In genomic region chr1:154551474-154551873, GRCh38 we compare ENCODE assay signal across 26 cellular contexts. TPM values are rescaled to one million over a fixed set of nuclear protein-coding genes. Genes with fewer than 3 reads are reported as not detected.
A peak's percentile ranks its signal among the peaks of the same experiment; 100 is the strongest.
DNase-seq lines count a peak whose midpoint lies in the region; ATAC-seq, FAIRE-seq and TF ChIP-seq lines count a peak whose summit lies in the region.
"Had no signal": no experiment of that assay in that cellular context is flagged by ENCODE, and none has a peak within 500 bp of the region (broad histone marks: within the 10 kb centered on the region; RNA-seq: fewer than 3 reads in every experiment).

No MANE protein-coding gene starts in this region.

- peaks cover 42% of the 10 kb centered on the region for H3K36me3 ChIP-seq in MM.1S (replicated peaks; ENCODE audit: insufficient read depth, low read length)
- peaks cover 78% of the 10 kb centered on the region for H3K36me3 ChIP-seq in K562 (ENCODE audit: control insufficient read depth, insufficient read depth, low read length)
- H3K36me3 ChIP-seq in esophagus squamous epithelium = peaks cover 45 to 78% (median 61%) of the 10 kb centered on the region in 3 donors
- H3K36me3 ChIP-seq in thyroid gland = peaks cover 66 to 68% of the 10 kb centered on the region in 2 donors

- TF ChIP-seq EP300 in K562 (IDR thresholded peaks at IDR 0.05; ENCODE audit: low read length) = no peak

- H3K27ac ChIP-seq in MM.1S (ENCODE audit: low read length) = no peak overlapping the region; the same call in 1 of the 2 replicates
- H3K27ac ChIP-seq in K562 (ENCODE audit: extremely low read depth, low read depth, low read length) = no peak overlapping the region
- peak overlapping the region in 3 of 4 donors; percentile 53 to 75 (median 64) for H3K27ac ChIP-seq in esophagus squamous epithelium
- H3K27ac ChIP-seq in thyroid gland = peak overlapping the region in 2 of 3 donors; percentile 15 to 38
- H3K27ac ChIP-seq: A549, SJCRH30 had no signal

- in situ Hi-C loops in K562 (cut with MboI) = no loop called here

- POLR2A ChIA-PET in K562 (lab: Yijun Ruan, JAX) = no interaction called here

- peak overlapping the region; percentile 22; the same call in 1 of the 2 replicates for H3K4me2 ChIP-seq in MM.1S (ENCODE audit: low read depth, low read length)
- no peak overlapping the region for H3K4me2 ChIP-seq in K562 (ENCODE audit: insufficient read depth, low read length)
- H3K4me2 ChIP-seq: A549 had no signal

- H3K9me1 ChIP-seq in K562 (ENCODE audit: control insufficient read depth, insufficient read depth, low read length) = no peaks in the 10 kb centered on the region

- 0 out of 2 replicates have a peak, but pooled peaks cover 10% of the 10 kb centered on the region for H4K20me1 ChIP-seq in MM.1S (ENCODE audit: insufficient read depth, low read length)
- peaks cover 8% of the 10 kb centered on the region; the same call in 1 of the 2 replicates for H4K20me1 ChIP-seq in K562 (replicated peaks; ENCODE audit: control insufficient read depth, insufficient read depth, low read length)

- whole genome bisulfite sequencing in K562 (ENCODE audit: insufficient coverage, low coverage, missing lambda C conversion rate) = 97% methylated on average over 4 of the region's 4 CpGs
- WGBS in esophagus squamous epithelium, 2 donors = 87% methylated on average over 3 of the region's 4 CpGs; no CpG with 5 or more reads in 1 of the 2 donors
- 48% methylated on average over 3 of the region's 4 CpGs; no CpG with 5 or more reads in 1 of the 2 donors for WGBS in thyroid gland, 2 donors

- CTCF ChIA-PET in K562 (lab: Yijun Ruan, JAX; ENCODE audit: low intra/inter-chr PET ratio) = no interaction called here

- TF ChIP-seq RAD21 in K562 (CRISPR knock-in tag; conservative IDR thresholded peaks at IDR 0.05 in 1 of 2, IDR thresholded peaks at IDR 0.05 in 1 of 2) = no peak

- H3K79me2 ChIP-seq in MM.1S (ENCODE audit: low read length) (peaks cover 26% of the 10 kb centered on the region), K562 (ENCODE audit: control insufficient read depth, insufficient read depth, low read length) (peaks cover 9% of the 10 kb centered on the region)

- FAIRE-seq in K562 (lab: Jason Lieb, UNC) (no peak), urothelium cell line (lab: Jason Lieb, UNC) (no peak)
- FAIRE-seq: A549, G401.6, H1, HTR-8/SVneo had no signal

- H3K4me3 ChIP-seq in MM.1S (ENCODE audit: low read length) = no peak overlapping the region
- no peak overlapping the region for H3K4me3 ChIP-seq in K562
- no peak overlapping the region for H3K4me3 ChIP-seq in esophagus squamous epithelium
- no peak overlapping the region for H3K4me3 ChIP-seq in thyroid gland (replicated peaks in 1 of 3)
- H3K4me3 ChIP-seq: A549, SJCRH30 had no signal

- H3K4me1 ChIP-seq in MM.1S (ENCODE audit: low read length) = peaks cover 21% of the 10 kb centered on the region
- peaks cover 0 to under 1% of the 10 kb centered on the region in 2 experiments; a peak in 2 of 5 replicates for H3K4me1 ChIP-seq in K562 (replicated peaks in 1 of 2; ENCODE audit: control insufficient read depth in 2 of 2, insufficient read depth in 2 of 2, low read length in 2 of 2)
- H3K4me1 ChIP-seq in esophagus squamous epithelium = peaks cover 18 to 85% (median 19%) of the 10 kb centered on the region in 3 donors
- H3K4me1 ChIP-seq in thyroid gland = peaks cover 15 to 24% of the 10 kb centered on the region in 2 donors

- no peak overlapping the region for H2AFZ ChIP-seq in MM.1S (ENCODE audit: low read length)
- no peak overlapping the region for H2AFZ ChIP-seq in K562 (ENCODE audit: low read depth, low read length)

- no peaks in the 10 kb centered on the region for H3K9me2 ChIP-seq in MM.1S (replicated peaks; ENCODE audit: insufficient read depth, low read length)

- ATAC-seq in K562 = no peak
- ATAC-seq: A549, Right ventricle myocardium inferior had no signal

- H3K9ac ChIP-seq in MM.1S (ENCODE audit: low read length) (no peak overlapping the region), K562 (ENCODE audit: insufficient read depth in 1 of 2, low read depth in 2 of 2, low read length in 2 of 2) (no peak overlapping the region)

- H3K27me3 ChIP-seq in MM.1S (replicated peaks; ENCODE audit: insufficient read depth, low read length) = no peaks in the 10 kb centered on the region
- H3K27me3 ChIP-seq in K562 (ENCODE audit: control insufficient read depth in 2 of 2, insufficient read depth in 2 of 2, low read length in 2 of 2) = no peaks in the 10 kb centered on the region
- H3K27me3 ChIP-seq in esophagus squamous epithelium = no peaks in the 10 kb centered on the region
- H3K27me3 ChIP-seq in thyroid gland = no peaks in the 10 kb centered on the region
- H3K27me3 ChIP-seq: SJCRH30 had no signal

- no TSS peak for BruUV-seq in K562 (replicated peaks; lab: Mats Ljungman, UMichigan)

- TF ChIP-seq POLR2A in K562 (conservative IDR thresholded peaks at IDR 0.05) (no peak), esophagus squamous epithelium (IDR thresholded peaks at IDR 0.05) (no peak), thyroid gland (IDR thresholded peaks at IDR 0.05) (no peak)

- peaks cover 10% of the 10 kb centered on the region; the same call in 1 of the 2 replicates for H3F3A ChIP-seq in MM.1S (ENCODE audit: insufficient read depth, low read length)

- TF ChIP-seq CTCF in MM.1S (IDR thresholded peaks at IDR 0.05; ENCODE audit: low read length) (no peak), K562 (IDR thresholded peaks at IDR 0.05 in 2 of 3, conservative IDR thresholded peaks at IDR 0.05 in 1 of 3; ENCODE audit: insufficient read depth in 2 of 3, low read depth in 1 of 3, low read length in 3 of 3) (no peak), esophagus squamous epithelium (IDR thresholded peaks at IDR 0.05) (no peak), thyroid gland (IDR thresholded peaks at IDR 0.05) (no peak)

- intact Hi-C loops in K562 (cut with micrococcal nuclease) (no loop called here), esophagus squamous epithelium (cut with DNase I) (no loop called here), thyroid gland (cut with DNase I) (no loop called here)

- no peak for DNase-seq in MM.1S
- DNase-seq in K562 (ENCODE audit: extremely low read depth in 1 of 4, low spot score in 3 of 4) = no peak
- no peak for DNase-seq in esophagus squamous epithelium (lab: John Stamatoyannopoulos, UW)
- DNase-seq in thyroid gland = no peak
- DNase-seq in COLO829 (ENCODE audit: low spot score) = no peak
- no peak for DNase-seq in NCI-H524 treated with DMSO at 0.1 percent for 48 hours (lab: John Stamatoyannopoulos, UW)
- DNase-seq in urothelium cell line (ENCODE audit: low spot score) = no peak
- DNase-seq: AML-193, C1 segment of cervical spinal cord, Caco-2, HCEC 1CT, KG1, NCI-H1048, NCI-H1417 treated with DMSO at 0.1 percent for 48 hours, NCI-H1694 treated with DMSO at 0.1 percent for 48 hours, NCI-H2081, NCI-H2227 treated with DMSO at 0.1 percent for 48 hours, NCI-H69, SJCRH30 had no signal

- H3K9me3 ChIP-seq in MM.1S (replicated peaks; ENCODE audit: insufficient read depth, low read length) = no peaks in the 10 kb centered on the region
- no peaks in the 10 kb centered on the region for H3K9me3 ChIP-seq in K562 (replicated peaks; ENCODE audit: control insufficient read depth, insufficient read depth, low read depth, low read length)
- H3K9me3 ChIP-seq in esophagus squamous epithelium = no peaks in the 10 kb centered on the region
- H3K9me3 ChIP-seq in thyroid gland = no peaks in the 10 kb centered on the region
- H3K9me3 ChIP-seq: A549, Caco-2, SJCRH30 had no signal

RNA-seq across cellular contexts. Expression of gene UBE2Q1, which starts 7.0 kb away (rescaled TPM):
- total RNA-seq in K562 (2011; cell fraction: chromatin; rRNA removed; ENCODE audit: low replicate concordance) = 32.4 and 54.0 TPM in 2 replicates
- total RNA-seq in K562 (2011; cell fraction: nucleolus; rRNA removed) = 26.2 and 28.7 TPM in 2 replicates
- total RNA-seq in K562 (2011; cell fraction: nucleoplasm; rRNA removed) = 24.3 and 36.3 TPM in 2 replicates
- total RNA-seq in K562 (2014; rRNA removed) (21.6 and 25.2 TPM in 2 replicates), K562 (2014; rRNA removed; fragmentation: Illumina TruSeq; extraction: Trizol) (28.5 and 32.1 TPM in 2 replicates), K562 (2015; rRNA removed; fragmentation: Illumina TruSeq; extraction: Trizol) (31.6 and 33.2 TPM in 2 replicates), K562 (2021) (58.8 and 62.4 TPM in 2 replicates), esophagus squamous epithelium (10 to 100 TPM; 17.8 to 27.9 (median 24.3) TPM), thyroid gland (10 to 100 TPM; 24.5 to 61.3 (median 28.7) TPM)
- polyA plus RNA-seq in K562 (2011; rRNA removed) (14.2 and 17.7 TPM in 2 replicates), K562 (2014; fragmentation: Illumina TruSeq; extraction: Trizol) (39.0 and 48.3 TPM in 2 replicates), K562 (2014; fragmentation: Nextera tagmentation; extraction: Ambion mirVana) (10 to 100 TPM in 1 of 2 experiments, 1 to 10 TPM in 1; 8.0 to 10.6 TPM), K562 (2014; rRNA removed) (17.9 and 27.6 TPM in 2 replicates)
- 5.4 and 7.9 TPM in 2 replicates for polyA plus RNA-seq in K562 (2011; cell fraction: cytosol; rRNA removed)
- 33.8 and 37.6 TPM in 2 replicates for polyA plus RNA-seq in K562 (2011; cell fraction: nucleus; rRNA removed)
- 43.5 and 51.3 TPM in 2 replicates for polyA plus RNA-seq in K562 (2012)
- 8.3 and 8.9 TPM in 2 replicates for polyA minus RNA-seq in K562 (2011; rRNA and poly(A)+ RNA removed)
- polyA minus RNA-seq in K562 (2011; cell fraction: cytosol; rRNA and poly(A)+ RNA removed) = 12.8 and 15.7 TPM in 2 replicates
- 12.1 and 22.4 TPM in 2 replicates for polyA minus RNA-seq in K562 (2011; cell fraction: nucleus; rRNA and poly(A)+ RNA removed)

RNA-seq across cellular contexts. Expression of gene CHRNB2, which starts 16.1 kb away (rescaled TPM):
- total RNA-seq in K562 (2011; cell fraction: chromatin; rRNA removed; ENCODE audit: low replicate concordance) = not detected in 2 replicates
- not detected in 2 replicates for total RNA-seq in K562 (2011; cell fraction: nucleolus; rRNA removed)
- total RNA-seq in K562 (2011; cell fraction: nucleoplasm; rRNA removed) = not detected in 2 replicates
- not detected in 2 replicates for total RNA-seq in K562 (2014; rRNA removed)
- not detected in 2 replicates for total RNA-seq in K562 (2014; rRNA removed; fragmentation: Illumina TruSeq; extraction: Trizol)
- total RNA-seq in K562 (2015; rRNA removed; fragmentation: Illumina TruSeq; extraction: Trizol) = not detected in 2 replicates
- total RNA-seq in K562 (2021) = not detected in 2 replicates
- polyA plus RNA-seq in K562 (2011; rRNA removed) = not detected in 2 replicates
- polyA plus RNA-seq in K562 (2011; cell fraction: cytosol; rRNA removed) = not detected in 2 replicates
- not detected in 2 replicates for polyA plus RNA-seq in K562 (2011; cell fraction: nucleus; rRNA removed)
- 0.03 and 0.07 TPM in 2 replicates for polyA plus RNA-seq in K562 (2012)
- polyA plus RNA-seq in K562 (2014; fragmentation: Illumina TruSeq; extraction: Trizol) = not detected in 2 replicates
- polyA plus RNA-seq in K562 (2014; fragmentation: Nextera tagmentation; extraction: Ambion mirVana) = under 1 TPM in 1 of 2 experiments, not detected in 1; 0.01 TPM
- polyA plus RNA-seq in K562 (2014; rRNA removed) = not detected in 2 replicates
- polyA minus RNA-seq in K562 (2011; rRNA and poly(A)+ RNA removed) = not detected in 2 replicates
- not detected in 2 replicates for polyA minus RNA-seq in K562 (2011; cell fraction: cytosol; rRNA and poly(A)+ RNA removed)
- polyA minus RNA-seq in K562 (2011; cell fraction: nucleus; rRNA and poly(A)+ RNA removed) = 0.11 TPM in 1 of 2 replicates, not detected in the other
- under 1 TPM; 0.11 to 0.38 (median 0.16) TPM for total RNA-seq in esophagus squamous epithelium
- under 1 TPM in 1 of 4 donors, not detected in 3; 0.73 TPM for total RNA-seq in thyroid gland
- total RNA-seq: CD4-positive, alpha-beta memory T cell; NCI-H460; Right ventricle myocardium inferior had no signal
- polyA plus RNA-seq: CD4-positive, alpha-beta memory T cell had no signal

RNA-seq across cellular contexts. Expression of gene SHE, which starts 49.3 kb away (rescaled TPM):
- total RNA-seq in K562 (2011; cell fraction: chromatin; rRNA removed; ENCODE audit: low replicate concordance) = not detected in 2 replicates
- total RNA-seq in K562 (2011; cell fraction: nucleolus; rRNA removed) = not detected in 2 replicates
- total RNA-seq in K562 (2011; cell fraction: nucleoplasm; rRNA removed) = not detected in 2 replicates
- total RNA-seq in K562 (2014; rRNA removed) (0.04 and 0.05 TPM in 2 replicates), K562 (2014; rRNA removed; fragmentation: Illumina TruSeq; extraction: Trizol) (not detected in 2 replicates), K562 (2015; rRNA removed; fragmentation: Illumina TruSeq; extraction: Trizol) (not detected in 2 replicates), K562 (2021) (not detected in 2 replicates), esophagus squamous epithelium (10 to 100 TPM in 1 of 4 donors, 1 to 10 TPM in 1, under 1 TPM in 2; 0.19 to 13.4 (median 4.1) TPM), thyroid gland (10 to 100 TPM; 35.8 to 56.0 (median 43.0) TPM)
- polyA plus RNA-seq in K562 (2011; rRNA removed) (not detected in 2 replicates), K562 (2014; fragmentation: Illumina TruSeq; extraction: Trizol) (not detected in 2 replicates), K562 (2014; fragmentation: Nextera tagmentation; extraction: Ambion mirVana) (not detected), K562 (2014; rRNA removed) (0.01 TPM in 1 of 2 replicates, not detected in the other)
- not detected in 2 replicates for polyA plus RNA-seq in K562 (2011; cell fraction: cytosol; rRNA removed)
- polyA plus RNA-seq in K562 (2011; cell fraction: nucleus; rRNA removed) = not detected in 2 replicates
- polyA plus RNA-seq in K562 (2012) = 0.06 TPM in 1 of 2 replicates, not detected in the other
- polyA minus RNA-seq in K562 (2011; rRNA and poly(A)+ RNA removed) = not detected in 2 replicates
- polyA minus RNA-seq in K562 (2011; cell fraction: cytosol; rRNA and poly(A)+ RNA removed) = not detected in 2 replicates
- polyA minus RNA-seq in K562 (2011; cell fraction: nucleus; rRNA and poly(A)+ RNA removed) = not detected in 2 replicates
- total RNA-seq: Caco-2; CD4-positive, alpha-beta memory T cell had no signal
- polyA plus RNA-seq: CD4-positive, alpha-beta memory T cell had no signal

RNA-seq across cellular contexts. Expression of gene TDRD10, which starts 49.5 kb away (rescaled TPM):
- total RNA-seq in K562 (2011; cell fraction: chromatin; rRNA removed; ENCODE audit: low replicate concordance) = not detected in 2 replicates
- not detected in 2 replicates for total RNA-seq in K562 (2011; cell fraction: nucleolus; rRNA removed)
- not detected in 2 replicates for total RNA-seq in K562 (2011; cell fraction: nucleoplasm; rRNA removed)
- not detected in 2 replicates for total RNA-seq in K562 (2014; rRNA removed)
- not detected in 2 replicates for total RNA-seq in K562 (2014; rRNA removed; fragmentation: Illumina TruSeq; extraction: Trizol)
- not detected in 2 replicates for total RNA-seq in K562 (2015; rRNA removed; fragmentation: Illumina TruSeq; extraction: Trizol)
- total RNA-seq in K562 (2021) = not detected in 2 replicates
- not detected in 2 replicates for polyA plus RNA-seq in K562 (2011; rRNA removed)
- not detected in 2 replicates for polyA plus RNA-seq in K562 (2011; cell fraction: cytosol; rRNA removed)
- polyA plus RNA-seq in K562 (2011; cell fraction: nucleus; rRNA removed) = not detected in 2 replicates
- polyA plus RNA-seq in K562 (2012) = not detected in 2 replicates
- polyA plus RNA-seq in K562 (2014; fragmentation: Illumina TruSeq; extraction: Trizol) = not detected in 2 replicates
- not detected for polyA plus RNA-seq in K562 (2014; fragmentation: Nextera tagmentation; extraction: Ambion mirVana)
- polyA plus RNA-seq in K562 (2014; rRNA removed) = not detected in 2 replicates
- not detected in 2 replicates for polyA minus RNA-seq in K562 (2011; rRNA and poly(A)+ RNA removed)
- not detected in 2 replicates for polyA minus RNA-seq in K562 (2011; cell fraction: cytosol; rRNA and poly(A)+ RNA removed)
- polyA minus RNA-seq in K562 (2011; cell fraction: nucleus; rRNA and poly(A)+ RNA removed) = not detected in 2 replicates
- 1 to 10 TPM in 1 of 4 donors, under 1 TPM in 1, not detected in 2; 0.26 to 2.7 TPM for total RNA-seq in esophagus squamous epithelium
- 1 to 10 TPM; 5.6 to 9.9 (median 7.3) TPM for total RNA-seq in thyroid gland
- total RNA-seq: Caco-2; CD4-positive, alpha-beta memory T cell; NCI-H460; SJCRH30 had no signal
- polyA plus RNA-seq: CD4-positive, alpha-beta memory T cell had no signal

RNA-seq across cellular contexts. Expression of gene ADAR, which starts 56.5 kb away (rescaled TPM):
- total RNA-seq in K562 (2011; cell fraction: chromatin; rRNA removed; ENCODE audit: low replicate concordance) = 167 and 223 TPM in 2 replicates
- 128 and 132 TPM in 2 replicates for total RNA-seq in K562 (2011; cell fraction: nucleolus; rRNA removed)
- total RNA-seq in K562 (2011; cell fraction: nucleoplasm; rRNA removed) = 127 and 128 TPM in 2 replicates
- total RNA-seq in K562 (2014; rRNA removed) (48.0 and 53.6 TPM in 2 replicates), K562 (2014; rRNA removed; fragmentation: Illumina TruSeq; extraction: Trizol) (60.2 and 63.6 TPM in 2 replicates), K562 (2015; rRNA removed; fragmentation: Illumina TruSeq; extraction: Trizol) (66.2 and 68.0 TPM in 2 replicates), K562 (2021) (94.2 and 96.9 TPM in 2 replicates), esophagus squamous epithelium (10 to 100 TPM; 45.2 to 68.5 (median 59.2) TPM), thyroid gland (100 to 1,000 TPM in 2 of 4 donors, 10 to 100 TPM in 2; 89.1 to 168 (median 114) TPM)
- polyA plus RNA-seq in K562 (2011; rRNA removed) (117 and 123 TPM in 2 replicates), K562 (2014; fragmentation: Illumina TruSeq; extraction: Trizol) (67.0 and 75.9 TPM in 2 replicates), K562 (2014; fragmentation: Nextera tagmentation; extraction: Ambion mirVana) (10 to 100 TPM; 30.1 to 41.2 TPM), K562 (2014; rRNA removed) (46.3 and 51.3 TPM in 2 replicates)
- 62.0 and 83.9 TPM in 2 replicates for polyA plus RNA-seq in K562 (2011; cell fraction: cytosol; rRNA removed)
- 176 and 229 TPM in 2 replicates for polyA plus RNA-seq in K562 (2011; cell fraction: nucleus; rRNA removed)
- polyA plus RNA-seq in K562 (2012) = 45.6 and 52.9 TPM in 2 replicates
- polyA minus RNA-seq in K562 (2011; rRNA and poly(A)+ RNA removed) = 157 and 202 TPM in 2 replicates
- 61.0 and 68.0 TPM in 2 replicates for polyA minus RNA-seq in K562 (2011; cell fraction: cytosol; rRNA and poly(A)+ RNA removed)
- polyA minus RNA-seq in K562 (2011; cell fraction: nucleus; rRNA and poly(A)+ RNA removed) = 58.7 and 108 TPM in 2 replicates

Comparison
In these comparisons a context has a peak if more than half of its experiments do, and no peak if none do; other contexts are left out.
1. H3K27ac ChIP-seq: peak in esophagus squamous epithelium (3 of 4) and thyroid gland (2 of 3); none in MM.1S (single experiment) and K562 (single experiment).